ENCODE assay signal across 13 cellular contexts in genomic region chr11:45379162-45379863, GRCh38.
"Had no signal": no experiment of that assay in that cellular context is flagged by ENCODE, and none has a peak within 500 bp of the region (broad histone marks: within the 10 kb centered on the region; RNA-seq: fewer than 3 reads in every experiment).

No MANE protein-coding gene starts in this region.

- H3K9me3 Mint-ChIP-seq: activated T-cell treated with anti-CD3 and anti-CD28 coated beads, Interleukin-2, amount 50 U/mL, for 4 hours; immature natural killer cell; naive thymus-derived CD8-positive, alpha-beta T cell; stimulated activated effector memory CD8-positive, alpha-beta T cell treated with anti-CD3 and anti-CD28 coated beads, Interleukin-12 subunit alpha, Interleukin-12 subunit beta, amount 100 ng/mL, for 72 hours had no signal

- H3K36me3 Mint-ChIP-seq: activated CD8-positive, alpha-beta memory T cell treated with anti-CD3 and anti-CD28 coated beads, Interleukin-2, amount 10 ng/mL, durations not matched to agents 7 days and 5 days; immature natural killer cell; naive thymus-derived CD8-positive, alpha-beta T cell; stimulated activated effector memory CD8-positive, alpha-beta T cell treated with anti-CD3 and anti-CD28 coated beads, Interleukin-12 subunit alpha, Interleukin-12 subunit beta, amount 100 ng/mL, for 72 hours had no signal

- ATAC-seq: activated CD8-positive, alpha-beta memory T cell treated with anti-CD3 and anti-CD28 coated beads, Interleukin-2, amount 10 ng/mL, durations not matched to agents 7 days and 5 days; activated T-cell treated with anti-CD3 and anti-CD28 coated beads, Interleukin-2, amount 50 U/mL, for 4 hours; left cardiac atrium; lower lobe of right lung; naive thymus-derived CD8-positive, alpha-beta T cell; right cardiac atrium; stimulated activated effector memory CD8-positive, alpha-beta T cell treated with anti-CD3 and anti-CD28 coated beads, Interleukin-12 subunit alpha, Interleukin-12 subunit beta, amount 100 ng/mL, for 72 hours had no signal

- DNase-seq: activated CD4-positive, alpha-beta T cell treated with anti-CD3 and anti-CD28 coated beads for 1 hour; activated CD4-positive, alpha-beta T cell treated with anti-CD3 and anti-CD28 coated beads, Interleukin-2, amount 50 U/mL, for 48 hours; activated CD8-positive, alpha-beta memory T cell treated with anti-CD3 and anti-CD28 coated beads, Interleukin-2, amount 10 ng/mL, durations not matched to agents 7 days and 5 days; activated naive CD4-positive, alpha-beta T cell; activated T-cell treated with anti-CD3 and anti-CD28 coated beads, Interleukin-2, amount 50 U/mL, for 4 hours; immature natural killer cell; left cardiac atrium; lower lobe of right lung; naive thymus-derived CD8-positive, alpha-beta T cell; nucleus accumbens; right cardiac atrium; small intestine had no signal

- H3K4me3 Mint-ChIP-seq: activated CD8-positive, alpha-beta memory T cell treated with anti-CD3 and anti-CD28 coated beads, Interleukin-2, amount 10 ng/mL, durations not matched to agents 7 days and 5 days; activated T-cell treated with anti-CD3 and anti-CD28 coated beads, Interleukin-2, amount 50 U/mL, for 4 hours; immature natural killer cell; naive thymus-derived CD8-positive, alpha-beta T cell; stimulated activated effector memory CD8-positive, alpha-beta T cell treated with anti-CD3 and anti-CD28 coated beads, Interleukin-12 subunit alpha, Interleukin-12 subunit beta, amount 100 ng/mL, for 72 hours had no signal

- H3K27ac Mint-ChIP-seq: activated CD8-positive, alpha-beta memory T cell treated with anti-CD3 and anti-CD28 coated beads, Interleukin-2, amount 10 ng/mL, durations not matched to agents 7 days and 5 days; immature natural killer cell; stimulated activated effector memory CD8-positive, alpha-beta T cell treated with anti-CD3 and anti-CD28 coated beads, Interleukin-12 subunit alpha, Interleukin-12 subunit beta, amount 100 ng/mL, for 72 hours had no signal
